Comparison of ENCODE assay signal across 22 cellular contexts in the genomic region with DNA sequence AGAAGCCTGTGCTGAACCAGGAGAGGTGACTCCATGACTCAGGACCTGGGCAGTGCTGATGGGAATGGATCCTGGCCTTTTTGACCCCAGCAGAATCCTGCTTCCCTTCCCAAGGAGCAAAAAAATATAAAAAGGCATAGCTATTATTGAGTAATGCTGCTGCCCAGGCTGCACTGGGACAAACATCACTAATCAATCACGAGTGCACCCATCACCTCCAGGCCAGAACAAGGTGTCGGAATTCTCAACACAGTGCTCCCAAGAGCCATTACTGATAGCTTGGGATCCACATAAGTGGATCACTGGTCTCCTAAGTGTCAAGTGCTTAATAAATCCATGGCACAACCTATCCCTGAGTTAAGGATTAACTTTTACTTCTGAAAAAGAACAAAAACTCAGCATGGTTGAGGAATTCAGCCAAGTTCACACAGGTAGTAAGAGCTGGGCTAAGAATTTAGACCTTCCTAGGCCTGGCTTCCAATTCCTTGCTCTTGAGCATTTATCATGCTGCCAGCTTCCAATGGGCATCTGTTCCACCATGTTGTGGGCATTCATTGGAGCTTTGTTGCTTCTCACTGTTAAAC.
"Had no signal": no experiment of that assay in that cellular context is flagged by ENCODE, and none has a peak within 500 bp of the region (broad histone marks: within the 10 kb centered on the region; RNA-seq: fewer than 3 reads in every experiment).

No MANE protein-coding gene starts in this region.

- DNase-seq: activated B cell treated with CpG ODN at 0.5 μM for 24 hours; activated CD4-positive, alpha-beta T cell treated with anti-CD3 and anti-CD28 coated beads, Interleukin-2, amount 50 U/mL, for 1 hour; activated CD8-positive, alpha-beta T cell treated with anti-CD3 and anti-CD28 coated beads for 36 hours; activated gamma-delta T cell treated with Interleukin-2 at 50 U/mL for 16 hours; activated naive CD4-positive, alpha-beta T cell treated with anti-CD3 and anti-CD28 coated beads, Interleukin-2, amount 50 U/mL, for 16 hours; activated T-cell treated with anti-CD3 and anti-CD28 coated beads, Interleukin-2, amount 50 U/mL, for 4 hours; anterior cingulate cortex; dorsolateral prefrontal cortex; effector memory CD4-positive, alpha-beta T cell; left lung; occipital lobe; posterior cingulate gyrus; stimulated activated CD4-positive, alpha-beta T cell treated with anti-CD3 and anti-CD28 coated beads, Interleukin-2, amount 100 ng/mL, for 48 hours; stimulated activated naive CD4-positive, alpha-beta T cell treated with Interleukin-2 at 50 U/mL for 16 hours; T-helper 1 cell; testis; transverse colon had no signal

- FAIRE-seq: frontal cortex, keratinocyte had no signal

- H3K27me3 ChIP-seq: dorsolateral prefrontal cortex, left lung, testis, transverse colon had no signal

- H3K9me3 ChIP-seq: left lung, testis, transverse colon had no signal

- H3K36me3 ChIP-seq: left lung, transverse colon had no signal

- H3K4me3 ChIP-seq: coronary artery, dorsolateral prefrontal cortex, left lung, lung, testis, transverse colon had no signal

- H3K27ac ChIP-seq: coronary artery, dorsolateral prefrontal cortex, left lung, testis, transverse colon had no signal

- ATAC-seq: activated CD8-positive, alpha-beta T cell treated with anti-CD3 and anti-CD28 coated beads for 36 hours; activated T-cell treated with anti-CD3 and anti-CD28 coated beads, Interleukin-2, amount 50 U/mL, for 4 hours; activated T-helper 17 cell treated with anti-CD3 and anti-CD28 coated beads, Interleukin-2, amount 50 U/mL, for 72 hours; left lung had no signal
